ENCODE assay signal across 22 cellular contexts in the genomic region with DNA sequence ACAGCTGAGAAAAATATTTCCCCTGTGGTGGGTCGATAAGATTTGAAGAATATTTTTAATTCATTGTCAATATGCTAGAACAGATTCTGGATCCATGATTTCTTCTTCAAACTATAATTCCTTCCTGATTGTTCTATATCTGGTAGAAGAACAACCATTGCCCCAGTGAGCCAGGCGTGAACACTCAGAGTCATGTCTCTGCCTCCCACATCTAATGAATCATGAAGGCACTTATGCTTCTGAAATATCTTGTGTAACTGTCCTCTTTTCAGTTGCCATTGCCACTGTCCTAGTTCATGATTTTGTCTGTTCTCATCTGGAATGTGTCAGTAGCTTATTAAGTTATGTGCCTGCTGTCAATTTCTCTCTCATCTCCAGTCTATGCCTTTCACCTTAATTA. TPM values are rescaled to one million over a fixed set of nuclear protein-coding genes. Genes with fewer than 3 reads are reported as not detected.
"Had no signal": no experiment of that assay in that cellular context is flagged by ENCODE, and none has a peak within 500 bp of the region (broad histone marks: within the 10 kb centered on the region; RNA-seq: fewer than 3 reads in every experiment).

No MANE protein-coding gene starts in this region.

- DNase-seq: KBM-7, MV-4-11, NCI-H1048, NCI-H1105, NCI-H1417, NCI-H1436 treated with DMSO at 0.1 percent for 48 hours, NCI-H1694, NCI-H187 treated with DMSO at 0.1 percent for 48 hours, NCI-H2029 treated with DMSO at 0.1 percent for 48 hours, NCI-H226, NCI-H446, NCI-H510A, NCI-H524 treated with DMSO at 0.1 percent for 48 hours, NCI-H69, NCI-H774, SHP77 had no signal

- H3K27ac ChIP-seq: RWPE1 had no signal

- ATAC-seq: Panc1, SK-N-SH treated with all-trans-retinoic acid at 6 μM for 48 hours had no signal

RNA-seq across cellular contexts. Expression of a gene that starts 40.0 kb away (rescaled TPM):
- total RNA-seq: HT-29, LHCN-M2, MCF 10A had no signal
